In the genomic region with DNA sequence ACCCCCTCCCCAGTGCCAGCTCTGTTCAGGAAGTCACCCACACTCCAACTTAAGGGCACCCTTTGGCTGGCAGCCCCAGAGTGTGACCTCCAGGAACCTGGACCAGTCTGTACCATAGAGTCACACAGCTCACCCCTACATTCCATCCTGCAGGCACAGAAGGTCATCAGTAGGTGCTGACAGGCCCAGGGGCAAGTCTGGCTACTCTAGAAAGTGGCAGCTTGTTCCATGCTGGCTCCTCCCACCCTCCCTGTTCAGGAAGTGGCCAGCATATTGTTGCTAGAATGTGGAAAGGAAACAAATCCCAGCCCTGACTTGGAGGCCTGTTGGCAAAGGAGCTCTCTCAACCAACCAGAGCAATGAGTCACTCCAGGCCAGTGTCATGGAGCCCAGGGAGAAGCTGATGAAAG, we compare ENCODE assay signal across 1 cellular context.
TF ChIP-seq lines count a peak whose summit lies in the region.

No MANE protein-coding gene starts in this region.

TF ChIP-seq in HepG2, 621 proteins besides CTCF, POLR2A, EP300 and RAD21 (continued from another document and continues in another):
- no peak for TF ChIP-seq TBP (CRISPR knock-in tag; IDR thresholded peaks at IDR 0.05)
- no peak for TF ChIP-seq ZFP82 (CRISPR knock-in tag; IDR thresholded peaks at IDR 0.05; ENCODE audit: borderline replicate concordance)
- no peak for TF ChIP-seq GABPA (IDR thresholded peaks at IDR 0.05; ENCODE audit: low read depth, low read length)
- peak; percentile 69 for TF ChIP-seq GABPA (CRISPR knock-in tag; IDR thresholded peaks at IDR 0.05; ENCODE audit: low read depth)
- TF ChIP-seq ZNF788 (CRISPR knock-in tag; IDR thresholded peaks at IDR 0.05; ENCODE audit: borderline replicate concordance): no peak; the same call in 1 of the 2 replicates
- TF ChIP-seq, protein P1, sequence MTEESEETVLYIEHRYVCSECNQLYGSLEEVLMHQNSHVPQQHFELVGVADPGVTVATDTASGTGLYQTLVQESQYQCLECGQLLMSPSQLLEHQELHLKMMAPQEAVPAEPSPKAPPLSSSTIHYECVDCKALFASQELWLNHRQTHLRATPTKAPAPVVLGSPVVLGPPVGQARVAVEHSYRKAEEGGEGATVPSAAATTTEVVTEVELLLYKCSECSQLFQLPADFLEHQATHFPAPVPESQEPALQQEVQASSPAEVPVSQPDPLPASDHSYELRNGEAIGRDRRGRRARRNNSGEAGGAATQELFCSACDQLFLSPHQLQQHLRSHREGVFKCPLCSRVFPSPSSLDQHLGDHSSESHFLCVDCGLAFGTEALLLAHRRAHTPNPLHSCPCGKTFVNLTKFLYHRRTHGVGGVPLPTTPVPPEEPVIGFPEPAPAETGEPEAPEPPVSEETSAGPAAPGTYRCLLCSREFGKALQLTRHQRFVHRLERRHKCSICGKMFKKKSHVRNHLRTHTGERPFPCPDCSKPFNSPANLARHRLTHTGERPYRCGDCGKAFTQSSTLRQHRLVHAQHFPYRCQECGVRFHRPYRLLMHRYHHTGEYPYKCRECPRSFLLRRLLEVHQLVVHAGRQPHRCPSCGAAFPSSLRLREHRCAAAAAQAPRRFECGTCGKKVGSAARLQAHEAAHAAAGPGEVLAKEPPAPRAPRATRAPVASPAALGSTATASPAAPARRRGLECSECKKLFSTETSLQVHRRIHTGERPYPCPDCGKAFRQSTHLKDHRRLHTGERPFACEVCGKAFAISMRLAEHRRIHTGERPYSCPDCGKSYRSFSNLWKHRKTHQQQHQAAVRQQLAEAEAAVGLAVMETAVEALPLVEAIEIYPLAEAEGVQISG (CRISPR knock-in tag; IDR thresholded peaks at IDR 0.05): peak; percentile 54; the same call in 1 of the 2 replicates
- TF ChIP-seq ZNF772 (CRISPR knock-in tag; IDR thresholded peaks at IDR 0.05): no peak
- peak; percentile 58; the same call in 1 of the 2 replicates for TF ChIP-seq ZNF501 (CRISPR knock-in tag; IDR thresholded peaks at IDR 0.05)
- TF ChIP-seq HMG20B (CRISPR knock-in tag; conservative IDR thresholded peaks at IDR 0.05): 0 out of 2 replicates have a peak, but pooled peaks have one; percentile 36
- no peak for TF ChIP-seq PAX8 (CRISPR knock-in tag; IDR thresholded peaks at IDR 0.05; ENCODE audit: borderline replicate concordance)
- no peak; the same call in 1 of the 2 replicates for TF ChIP-seq PHF8 (CRISPR knock-in tag; IDR thresholded peaks at IDR 0.05)
- no peak for TF ChIP-seq RBFOX2 (IDR thresholded peaks at IDR 0.05; ENCODE audit: low read depth, low read length)
- no peak for TF ChIP-seq IKZF1 (IDR thresholded peaks at IDR 0.05)
- TF ChIP-seq, protein P2, sequence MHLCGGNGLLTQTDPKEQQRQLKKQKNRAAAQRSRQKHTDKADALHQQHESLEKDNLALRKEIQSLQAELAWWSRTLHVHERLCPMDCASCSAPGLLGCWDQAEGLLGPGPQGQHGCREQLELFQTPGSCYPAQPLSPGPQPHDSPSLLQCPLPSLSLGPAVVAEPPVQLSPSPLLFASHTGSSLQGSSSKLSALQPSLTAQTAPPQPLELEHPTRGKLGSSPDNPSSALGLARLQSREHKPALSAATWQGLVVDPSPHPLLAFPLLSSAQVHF (CRISPR knock-in tag; IDR thresholded peaks at IDR 0.05): no peak
- TF ChIP-seq, protein P3, sequence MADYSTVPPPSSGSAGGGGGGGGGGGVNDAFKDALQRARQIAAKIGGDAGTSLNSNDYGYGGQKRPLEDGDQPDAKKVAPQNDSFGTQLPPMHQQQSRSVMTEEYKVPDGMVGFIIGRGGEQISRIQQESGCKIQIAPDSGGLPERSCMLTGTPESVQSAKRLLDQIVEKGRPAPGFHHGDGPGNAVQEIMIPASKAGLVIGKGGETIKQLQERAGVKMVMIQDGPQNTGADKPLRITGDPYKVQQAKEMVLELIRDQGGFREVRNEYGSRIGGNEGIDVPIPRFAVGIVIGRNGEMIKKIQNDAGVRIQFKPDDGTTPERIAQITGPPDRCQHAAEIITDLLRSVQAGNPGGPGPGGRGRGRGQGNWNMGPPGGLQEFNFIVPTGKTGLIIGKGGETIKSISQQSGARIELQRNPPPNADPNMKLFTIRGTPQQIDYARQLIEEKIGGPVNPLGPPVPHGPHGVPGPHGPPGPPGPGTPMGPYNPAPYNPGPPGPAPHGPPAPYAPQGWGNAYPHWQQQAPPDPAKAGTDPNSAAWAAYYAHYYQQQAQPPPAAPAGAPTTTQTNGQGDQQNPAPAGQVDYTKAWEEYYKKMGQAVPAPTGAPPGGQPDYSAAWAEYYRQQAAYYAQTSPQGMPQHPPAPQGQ (CRISPR knock-in tag; IDR thresholded peaks at IDR 0.05; ENCODE audit: borderline replicate concordance): no peak
- TF ChIP-seq ZNF615 (CRISPR knock-in tag; IDR thresholded peaks at IDR 0.05; ENCODE audit: borderline replicate concordance): no peak
- TF ChIP-seq, protein P4, sequence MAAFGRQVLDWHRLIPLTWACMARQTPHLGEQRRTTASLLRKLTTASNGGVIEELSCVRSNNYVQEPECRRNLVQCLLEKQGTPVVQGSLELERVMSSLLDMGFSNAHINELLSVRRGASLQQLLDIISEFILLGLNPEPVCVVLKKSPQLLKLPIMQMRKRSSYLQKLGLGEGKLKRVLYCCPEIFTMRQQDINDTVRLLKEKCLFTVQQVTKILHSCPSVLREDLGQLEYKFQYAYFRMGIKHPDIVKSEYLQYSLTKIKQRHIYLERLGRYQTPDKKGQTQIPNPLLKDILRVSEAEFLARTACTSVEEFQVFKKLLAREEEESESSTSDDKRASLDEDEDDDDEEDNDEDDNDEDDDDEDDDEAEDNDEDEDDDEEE (CRISPR knock-in tag; IDR thresholded peaks at IDR 0.05): no peak
- no peak for TF ChIP-seq STAG1 (CRISPR knock-in tag; IDR thresholded peaks at IDR 0.05)
- no peak for TF ChIP-seq ZNF253 (CRISPR knock-in tag; IDR thresholded peaks at IDR 0.05; ENCODE audit: borderline replicate concordance)
- no peak for TF ChIP-seq NFE2L2 (IDR thresholded peaks at IDR 0.05; ENCODE audit: low read length)
- no peak for TF ChIP-seq GTF3A (CRISPR knock-in tag; conservative IDR thresholded peaks at IDR 0.05)
- no peak for TF ChIP-seq ZNF367 (CRISPR knock-in tag; IDR thresholded peaks at IDR 0.05; ENCODE audit: borderline replicate concordance)
- TF ChIP-seq BHLHE40 (IDR thresholded peaks at IDR 0.05; ENCODE audit: low read length): no peak
- TF ChIP-seq CENPX (CRISPR knock-in tag; IDR thresholded peaks at IDR 0.05): no peak
- no peak for TF ChIP-seq CHD4 (IDR thresholded peaks at IDR 0.05; ENCODE audit: borderline replicate concordance, low read length)
- TF ChIP-seq ZNF235 (CRISPR knock-in tag; IDR thresholded peaks at IDR 0.05; ENCODE audit: borderline replicate concordance): no peak
- TF ChIP-seq, protein P5, sequence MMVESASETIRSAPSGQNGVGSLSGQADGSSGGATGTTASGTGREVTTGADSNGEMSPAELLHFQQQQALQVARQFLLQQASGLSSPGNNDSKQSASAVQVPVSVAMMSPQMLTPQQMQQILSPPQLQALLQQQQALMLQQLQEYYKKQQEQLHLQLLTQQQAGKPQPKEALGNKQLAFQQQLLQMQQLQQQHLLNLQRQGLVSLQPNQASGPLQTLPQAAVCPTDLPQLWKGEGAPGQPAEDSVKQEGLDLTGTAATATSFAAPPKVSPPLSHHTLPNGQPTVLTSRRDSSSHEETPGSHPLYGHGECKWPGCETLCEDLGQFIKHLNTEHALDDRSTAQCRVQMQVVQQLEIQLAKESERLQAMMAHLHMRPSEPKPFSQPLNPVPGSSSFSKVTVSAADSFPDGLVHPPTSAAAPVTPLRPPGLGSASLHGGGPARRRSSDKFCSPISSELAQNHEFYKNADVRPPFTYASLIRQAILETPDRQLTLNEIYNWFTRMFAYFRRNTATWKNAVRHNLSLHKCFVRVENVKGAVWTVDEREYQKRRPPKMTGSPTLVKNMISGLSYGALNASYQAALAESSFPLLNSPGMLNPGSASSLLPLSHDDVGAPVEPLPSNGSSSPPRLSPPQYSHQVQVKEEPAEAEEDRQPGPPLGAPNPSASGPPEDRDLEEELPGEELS (CRISPR knock-in tag; IDR thresholded peaks at IDR 0.05): peak; percentile 63
- TF ChIP-seq ETV6 (CRISPR knock-in tag; conservative IDR thresholded peaks at IDR 0.05): no peak
- no peak for TF ChIP-seq RARG (CRISPR knock-in tag; IDR thresholded peaks at IDR 0.05; ENCODE audit: low read depth)
- TF ChIP-seq, protein P6, sequence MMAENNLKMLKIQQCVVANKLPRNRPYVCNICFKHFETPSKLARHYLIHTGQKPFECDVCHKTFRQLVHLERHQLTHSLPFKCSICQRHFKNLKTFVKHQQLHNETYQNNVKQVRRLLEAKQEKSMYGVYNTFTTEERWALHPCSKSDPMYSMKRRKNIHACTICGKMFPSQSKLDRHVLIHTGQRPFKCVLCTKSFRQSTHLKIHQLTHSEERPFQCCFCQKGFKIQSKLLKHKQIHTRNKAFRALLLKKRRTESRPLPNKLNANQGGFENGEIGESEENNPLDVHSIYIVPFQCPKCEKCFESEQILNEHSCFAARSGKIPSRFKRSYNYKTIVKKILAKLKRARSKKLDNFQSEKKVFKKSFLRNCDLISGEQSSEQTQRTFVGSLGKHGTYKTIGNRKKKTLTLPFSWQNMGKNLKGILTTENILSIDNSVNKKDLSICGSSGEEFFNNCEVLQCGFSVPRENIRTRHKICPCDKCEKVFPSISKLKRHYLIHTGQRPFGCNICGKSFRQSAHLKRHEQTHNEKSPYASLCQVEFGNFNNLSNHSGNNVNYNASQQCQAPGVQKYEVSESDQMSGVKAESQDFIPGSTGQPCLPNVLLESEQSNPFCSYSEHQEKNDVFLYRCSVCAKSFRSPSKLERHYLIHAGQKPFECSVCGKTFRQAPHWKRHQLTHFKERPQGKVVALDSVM (CRISPR knock-in tag; IDR thresholded peaks at IDR 0.05): no peak
- no peak for TF ChIP-seq ZNF263 (CRISPR knock-in tag; IDR thresholded peaks at IDR 0.05)
- TF ChIP-seq, protein P7, sequence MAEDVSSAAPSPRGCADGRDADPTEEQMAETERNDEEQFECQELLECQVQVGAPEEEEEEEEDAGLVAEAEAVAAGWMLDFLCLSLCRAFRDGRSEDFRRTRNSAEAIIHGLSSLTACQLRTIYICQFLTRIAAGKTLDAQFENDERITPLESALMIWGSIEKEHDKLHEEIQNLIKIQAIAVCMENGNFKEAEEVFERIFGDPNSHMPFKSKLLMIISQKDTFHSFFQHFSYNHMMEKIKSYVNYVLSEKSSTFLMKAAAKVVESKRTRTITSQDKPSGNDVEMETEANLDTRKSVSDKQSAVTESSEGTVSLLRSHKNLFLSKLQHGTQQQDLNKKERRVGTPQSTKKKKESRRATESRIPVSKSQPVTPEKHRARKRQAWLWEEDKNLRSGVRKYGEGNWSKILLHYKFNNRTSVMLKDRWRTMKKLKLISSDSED (CRISPR knock-in tag; IDR thresholded peaks at IDR 0.05): no peak
- no peak for TF ChIP-seq HDAC6 (IDR thresholded peaks at IDR 0.05; ENCODE audit: low read depth, low read length)
- TF ChIP-seq SALL1 (CRISPR knock-in tag; IDR thresholded peaks at IDR 0.05): peak; percentile 79
- TF ChIP-seq ZNF564 (CRISPR knock-in tag; IDR thresholded peaks at IDR 0.05): no peak
- TF ChIP-seq RBM22 (optimal IDR thresholded peaks at IDR 0.05; ENCODE audit: low read length): no peak
- TF ChIP-seq SIN3B (IDR thresholded peaks at IDR 0.05; ENCODE audit: low read length): no peak
- TF ChIP-seq KDM3A (CRISPR knock-in tag; IDR thresholded peaks at IDR 0.05; ENCODE audit: low read depth): no peak
- TF ChIP-seq, protein P8, sequence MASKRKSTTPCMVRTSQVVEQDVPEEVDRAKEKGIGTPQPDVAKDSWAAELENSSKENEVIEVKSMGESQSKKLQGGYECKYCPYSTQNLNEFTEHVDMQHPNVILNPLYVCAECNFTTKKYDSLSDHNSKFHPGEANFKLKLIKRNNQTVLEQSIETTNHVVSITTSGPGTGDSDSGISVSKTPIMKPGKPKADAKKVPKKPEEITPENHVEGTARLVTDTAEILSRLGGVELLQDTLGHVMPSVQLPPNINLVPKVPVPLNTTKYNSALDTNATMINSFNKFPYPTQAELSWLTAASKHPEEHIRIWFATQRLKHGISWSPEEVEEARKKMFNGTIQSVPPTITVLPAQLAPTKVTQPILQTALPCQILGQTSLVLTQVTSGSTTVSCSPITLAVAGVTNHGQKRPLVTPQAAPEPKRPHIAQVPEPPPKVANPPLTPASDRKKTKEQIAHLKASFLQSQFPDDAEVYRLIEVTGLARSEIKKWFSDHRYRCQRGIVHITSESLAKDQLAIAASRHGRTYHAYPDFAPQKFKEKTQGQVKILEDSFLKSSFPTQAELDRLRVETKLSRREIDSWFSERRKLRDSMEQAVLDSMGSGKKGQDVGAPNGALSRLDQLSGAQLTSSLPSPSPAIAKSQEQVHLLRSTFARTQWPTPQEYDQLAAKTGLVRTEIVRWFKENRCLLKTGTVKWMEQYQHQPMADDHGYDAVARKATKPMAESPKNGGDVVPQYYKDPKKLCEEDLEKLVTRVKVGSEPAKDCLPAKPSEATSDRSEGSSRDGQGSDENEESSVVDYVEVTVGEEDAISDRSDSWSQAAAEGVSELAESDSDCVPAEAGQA (IDR thresholded peaks at IDR 0.05; ENCODE audit: low read depth): no peak
- TF ChIP-seq, protein P8 (CRISPR knock-in tag; IDR thresholded peaks at IDR 0.05; ENCODE audit: borderline replicate concordance): no peak
- TF ChIP-seq HNRNPH1 (optimal IDR thresholded peaks at IDR 0.05; ENCODE audit: low read depth, low read length): no peak
- TF ChIP-seq SYNCRIP (IDR thresholded peaks at IDR 0.05; ENCODE audit: insufficient read depth, low read depth, low read length): no peak
- TF ChIP-seq, protein P9, sequence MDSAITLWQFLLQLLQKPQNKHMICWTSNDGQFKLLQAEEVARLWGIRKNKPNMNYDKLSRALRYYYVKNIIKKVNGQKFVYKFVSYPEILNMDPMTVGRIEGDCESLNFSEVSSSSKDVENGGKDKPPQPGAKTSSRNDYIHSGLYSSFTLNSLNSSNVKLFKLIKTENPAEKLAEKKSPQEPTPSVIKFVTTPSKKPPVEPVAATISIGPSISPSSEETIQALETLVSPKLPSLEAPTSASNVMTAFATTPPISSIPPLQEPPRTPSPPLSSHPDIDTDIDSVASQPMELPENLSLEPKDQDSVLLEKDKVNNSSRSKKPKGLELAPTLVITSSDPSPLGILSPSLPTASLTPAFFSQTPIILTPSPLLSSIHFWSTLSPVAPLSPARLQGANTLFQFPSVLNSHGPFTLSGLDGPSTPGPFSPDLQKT (CRISPR knock-in tag; IDR thresholded peaks at IDR 0.05; ENCODE audit: borderline replicate concordance): no peak
- TF ChIP-seq RFX1 (IDR thresholded peaks at IDR 0.05): no peak
